Comparison of ENCODE assay signal across 8 cellular contexts in the genomic region with DNA sequence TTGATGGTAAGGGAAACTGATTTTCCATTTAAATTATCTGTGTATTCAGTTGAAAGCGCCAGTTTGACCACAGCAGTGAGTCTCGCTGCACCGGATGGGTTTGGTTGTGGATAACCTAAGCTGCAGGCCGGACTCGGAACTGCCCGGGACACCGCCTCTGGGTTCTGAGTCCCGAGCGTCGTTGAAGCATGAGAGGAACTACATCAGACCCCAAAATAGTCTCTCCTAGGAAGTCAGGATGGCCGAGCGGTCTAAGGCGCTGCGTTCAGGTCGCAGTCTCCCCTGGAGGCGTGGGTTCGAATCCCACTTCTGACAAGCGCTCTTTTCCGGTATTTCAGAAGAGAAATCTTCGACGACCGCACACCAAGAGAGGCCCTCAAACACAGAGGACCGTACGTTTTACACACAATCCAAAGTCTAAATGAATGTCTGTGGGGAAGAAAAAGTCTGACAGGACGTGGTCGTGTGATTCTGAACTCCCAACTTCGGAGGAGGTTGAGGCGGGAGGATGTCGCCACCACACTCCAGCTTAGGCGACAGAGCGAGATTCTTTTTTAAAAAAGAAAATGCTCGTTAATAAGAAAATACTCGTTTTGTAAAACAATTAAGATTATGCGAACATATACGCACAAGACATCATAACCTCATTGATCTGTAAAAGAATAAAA. TPM values are rescaled to one million over a fixed set of nuclear protein-coding genes. Genes with fewer than 3 reads are reported as not detected.
A peak's percentile ranks its signal among the peaks of the same experiment; 100 is the strongest.
DNase-seq lines count a peak whose midpoint lies in the region; ATAC-seq and TF ChIP-seq lines count a peak whose summit lies in the region.

No MANE protein-coding gene starts in this region.

- DNase-seq in DMS 273 (lab: John Stamatoyannopoulos, UW; ENCODE audit: unreplicated experiment) (peak; percentile 97), RKO (ENCODE audit: low spot score) (peak; percentile 93), fibroblast of mammary gland (ENCODE audit: low read depth) (peak; percentile 97)
- DNase-seq in Jurkat, Clone E6-1 (ENCODE audit: low read depth, low spot score), result peak; percentile 91
- peak; percentile 59 to 69 for DNase-seq in activated T-helper 1 cell treated with anti-CD3 and anti-CD28 coated beads, Interleukin-2, amount 50 U/mL, for 16 hours (ENCODE audit: low read depth in 1 of 2, low spot score in 1 of 2)
- DNase-seq in naive thymus-derived CD8-positive, alpha-beta T cell, result peak; percentile 63 to 94 (median 88)
- DNase-seq in stimulated activated naive CD4-positive, alpha-beta T cell (lab: John Stamatoyannopoulos, UW), result peak; percentile 73 to 92 (median 80)

- no peaks in the 10 kb centered on the region for H3K27me3 Mint-ChIP-seq in naive thymus-derived CD8-positive, alpha-beta T cell

- H3K36me3 Mint-ChIP-seq in naive thymus-derived CD8-positive, alpha-beta T cell, result no peaks in the 10 kb centered on the region

- H3K4me3 ChIP-seq in Jurkat, Clone E6-1 (ENCODE audit: low read length), result peak overlapping the region; percentile 58
- H3K4me3 ChIP-seq in fibroblast of mammary gland (ENCODE audit: control insufficient read depth, low read depth, low read length), result peak overlapping the region; percentile 74

- no peaks in the 10 kb centered on the region for H3K9me3 Mint-ChIP-seq in naive thymus-derived CD8-positive, alpha-beta T cell

- H3K4me3 Mint-ChIP-seq in naive thymus-derived CD8-positive, alpha-beta T cell, result no peak overlapping the region

- POLR2A ChIA-PET in naive thymus-derived CD8-positive, alpha-beta T cell (lab: Charles Lee), result interaction anchor here (0.7 to 4.3 kb wide), 13 partner anchors 19 to 237 kb away, joined by 3 to 43 read pairs (median 5); a partner anchor contains a TSS

- no peak overlapping the region for H3K27ac Mint-ChIP-seq in naive thymus-derived CD8-positive, alpha-beta T cell

- no peak for TF ChIP-seq CTCF in fibroblast of mammary gland (conservative IDR thresholded peaks at IDR 0.05; ENCODE audit: control insufficient read depth, insufficient read depth, low read depth, low read length)

- ATAC-seq in GM21576 (IDR thresholded peaks at IDR 0.05; ENCODE audit: unreplicated experiment), result peak; percentile 51
- peak; percentile 58 to 64 for ATAC-seq in naive thymus-derived CD8-positive, alpha-beta T cell

- H3K4me1 Mint-ChIP-seq in naive thymus-derived CD8-positive, alpha-beta T cell, result peaks cover 4 to 18% (median 15%) of the 10 kb centered on the region in 4 donors

RNA-seq across cellular contexts. Expression of a gene that starts 15.4 kb away (rescaled TPM):
- 8.8 TPM for polyA plus RNA-seq in Jurkat, Clone E6-1 (2012; ENCODE audit: insufficient read depth, insufficient read length)
- 1 to 10 TPM; 3.5 to 4.2 TPM for total RNA-seq in naive thymus-derived CD8-positive, alpha-beta T cell
- polyA plus RNA-seq in naive thymus-derived CD8-positive, alpha-beta T cell, result 1 to 10 TPM; 4.9 to 8.8 (median 6.3) TPM

RNA-seq across cellular contexts. Expression of a gene that starts 54.8 kb away (rescaled TPM):
- 54.4 TPM for polyA plus RNA-seq in Jurkat, Clone E6-1 (2012; ENCODE audit: insufficient read depth, insufficient read length)
- 10 to 100 TPM; 58.0 to 61.3 TPM for total RNA-seq in naive thymus-derived CD8-positive, alpha-beta T cell
- 100 to 1,000 TPM; 148 to 154 (median 153) TPM for polyA plus RNA-seq in naive thymus-derived CD8-positive, alpha-beta T cell

RNA-seq across cellular contexts. Expression of a gene that starts 58.7 kb away (rescaled TPM):
- polyA plus RNA-seq in Jurkat, Clone E6-1 (2012; ENCODE audit: insufficient read depth, insufficient read length), result not detected
- 1 to 10 TPM; 6.5 TPM for total RNA-seq in naive thymus-derived CD8-positive, alpha-beta T cell
- polyA plus RNA-seq in naive thymus-derived CD8-positive, alpha-beta T cell, result not detected

Comparison
In these comparisons a context has a peak if more than half of its experiments do, and no peak if none do; other contexts are left out.
1. Peak in every context shown above with its lines: DNase-seq, ATAC-seq and H3K4me3 ChIP-seq.